Comparison of ENCODE assay signal across 17 cellular contexts in the genomic region with DNA sequence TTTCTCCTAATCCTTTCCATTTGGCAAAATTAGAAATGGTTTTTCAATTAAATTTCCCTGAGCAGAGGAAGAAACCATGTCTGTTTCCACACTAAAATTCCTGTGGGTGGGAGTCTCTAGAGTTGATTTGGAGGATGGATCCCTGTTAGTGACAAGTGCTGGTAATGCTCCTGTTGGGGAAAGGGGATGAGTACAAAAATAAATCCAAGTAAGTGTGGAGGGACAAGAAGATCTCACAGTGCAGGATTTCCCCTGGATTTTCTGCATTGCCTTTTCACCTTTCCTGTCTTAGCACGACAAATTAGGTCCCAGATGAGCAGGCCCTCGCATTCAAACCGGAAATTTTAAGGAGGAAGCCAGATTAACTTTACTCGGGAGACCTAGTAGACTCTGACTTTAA.
DNase-seq lines count a peak whose midpoint lies in the region; ATAC-seq and TF ChIP-seq lines count a peak whose summit lies in the region.
"Had no signal": no experiment of that assay in that cellular context is flagged by ENCODE, and none has a peak within 500 bp of the region (broad histone marks: within the 10 kb centered on the region; RNA-seq: fewer than 3 reads in every experiment).

No MANE protein-coding gene starts in this region.

- H3K4me1 ChIP-seq in heart right ventricle (peaks cover 0 to 96% (median 63%) of the 10 kb centered on the region in 9 donors), uterus (peaks cover 5 to 22% of the 10 kb centered on the region in 2 donors)

- H3K27me3 Mint-ChIP-seq in T-cell = no peaks in the 10 kb centered on the region
- peaks cover 0 to 6% (median 1%) of the 10 kb centered on the region in 3 donors for H3K27me3 Mint-ChIP-seq in immature natural killer cell (ENCODE audit: low read depth in 3 of 3)

- TF ChIP-seq POLR2A in uterus (IDR thresholded peaks at IDR 0.05) = no peak

- H3K27me3 ChIP-seq in heart right ventricle (no peaks in the 10 kb centered on the region), uterus (no peaks in the 10 kb centered on the region)

- H3K4me3 ChIP-seq in heart right ventricle = no peak overlapping the region
- H3K4me3 ChIP-seq in uterus = no peak overlapping the region

- H3K4me1 Mint-ChIP-seq in T-cell (peaks cover 0 to 33% (median 0%) of the 10 kb centered on the region in 3 donors), immature natural killer cell (peaks cover 98 to 100% of the 10 kb centered on the region in 2 donors)

- 37 to 49% methylated on average over 4 of the region's 4 CpGs for WGBS in heart right ventricle, 2 donors

- no peaks in the 10 kb centered on the region for H3K36me3 ChIP-seq in heart right ventricle
- no peaks in the 10 kb centered on the region for H3K36me3 ChIP-seq in uterus

- H3K36me3 Mint-ChIP-seq in T-cell = peaks cover 3% of the 10 kb centered on the region
- H3K36me3 Mint-ChIP-seq in immature natural killer cell = peaks cover 0 to 6% (median 4%) of the 10 kb centered on the region in 3 donors
- H3K36me3 Mint-ChIP-seq: mesothelial cell of epicardium had no signal

- DNase-seq in heart right ventricle (no peak), Right ventricle myocardium inferior (ENCODE audit: missing footprints) (no peak), T-cell (no peak), immature natural killer cell (no peak), uterus (no peak), amniotic stem cell (lab: John Stamatoyannopoulos, UW) (no peak), GM10248 (ENCODE audit: extremely low spot score) (no peak)
- DNase-seq: activated CD8-positive, alpha-beta memory T cell treated with anti-CD3 and anti-CD28 coated beads, Interleukin-2, amount 50 U/mL, for 48 hours; AML-193; effector CD8-positive, alpha-beta T cell; foreskin fibroblast; GOT3; NCI-H2029; NCI-H69; posterior cingulate gyrus had no signal

- TF ChIP-seq CTCF in heart right ventricle (IDR thresholded peaks at IDR 0.05) (no peak), uterus (IDR thresholded peaks at IDR 0.05) (no peak), GM10248 (IDR thresholded peaks at IDR 0.05; ENCODE audit: control extremely low read depth, extremely low read depth, low read depth, missing control alignments) (no peak)

- POLR2A ChIA-PET in T-cell (lab: Charles Lee) (no interaction called here), GM10248 (lab: Yijun Ruan, JAX) (no interaction called here)

- no peaks in the 10 kb centered on the region for H3K9me3 Mint-ChIP-seq in T-cell
- H3K9me3 Mint-ChIP-seq in immature natural killer cell = no peaks in the 10 kb centered on the region
- H3K9me3 Mint-ChIP-seq: mesothelial cell of epicardium had no signal

- H3K9me3 ChIP-seq in heart right ventricle = no peaks in the 10 kb centered on the region
- no peaks in the 10 kb centered on the region for H3K9me3 ChIP-seq in uterus

- CTCF ChIA-PET in T-cell (lab: Charles Lee) (interaction anchor here in 1 of 2 donors (0.5 kb wide), 1 partner anchor 260 kb away, joined by 13 read pairs; no protein-coding TSS in a partner anchor), GM10248 (lab: Yijun Ruan, JAX) (interaction anchor here (1.2 to 17.8 kb wide), 8 partner anchors 9 to 90 kb away, joined by 3 to 322 read pairs (median 39); no protein-coding TSS in a partner anchor)

- H3K27ac Mint-ChIP-seq in T-cell = peak overlapping the region; percentile 85 to 90
- peak overlapping the region; percentile 94 to 99 (median 98) for H3K27ac Mint-ChIP-seq in immature natural killer cell
- H3K27ac Mint-ChIP-seq: mesothelial cell of epicardium had no signal

- intact Hi-C loops in heart right ventricle (cut with DNase I) (loop anchor here in 3 of 10 donors (5.0 kb wide), 2 partner anchors 66 to 76 kb away; no protein-coding TSS in a partner anchor), Right ventricle myocardium inferior (cut with DNase I) (loop anchor here (5.0 kb wide), 1 partner anchor 49 kb away; no protein-coding TSS in a partner anchor), uterus (cut with DNase I; ENCODE audit: low total_unique reads) (no loop called here)

- H3K4me3 Mint-ChIP-seq in T-cell (peak overlapping the region; percentile 66 to 77 (median 75)), immature natural killer cell (peak overlapping the region; percentile 66 to 93 (median 80))
- H3K4me3 Mint-ChIP-seq: mesothelial cell of epicardium had no signal

- peak in 4 of 8 donors; percentile 10 to 43 (median 16) for ATAC-seq in heart right ventricle
- no peak for ATAC-seq in Right ventricle myocardium inferior
- ATAC-seq in T-cell (replicated peaks in 1 of 4) = no peak
- ATAC-seq in HG03460 (IDR thresholded peaks at IDR 0.05; ENCODE audit: unreplicated experiment) = no peak

- H3K27ac ChIP-seq in heart right ventricle (peak overlapping the region in 9 of 10 donors; percentile 29 to 86 (median 71)), uterus (peak overlapping the region; percentile 51 to 73)
